In the genomic region with DNA sequence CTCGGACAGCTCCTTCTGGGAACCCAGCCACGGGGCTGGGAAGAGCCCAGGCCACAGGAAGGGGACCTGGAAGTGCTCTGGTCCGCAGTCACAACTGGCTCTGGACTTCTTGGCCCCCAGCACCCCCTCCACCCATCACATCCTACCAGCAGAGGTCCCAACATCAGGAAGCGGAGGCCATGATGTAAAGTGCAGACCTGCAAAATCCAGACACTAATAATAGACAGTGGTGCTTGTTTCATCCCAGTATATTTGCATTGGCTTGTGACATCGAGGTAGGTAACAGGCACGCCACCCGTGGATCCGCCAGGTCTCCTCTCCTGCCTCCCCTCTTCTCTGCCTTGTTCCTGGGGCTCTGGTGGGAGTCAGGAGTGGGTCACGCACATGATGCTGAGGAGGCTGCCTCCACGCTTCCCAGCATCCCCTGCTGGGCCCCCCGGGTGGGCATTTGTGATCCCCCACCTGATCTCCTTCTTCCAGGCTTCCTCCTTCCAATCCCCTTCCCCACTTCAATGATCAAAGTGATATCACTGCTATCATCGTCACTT, we compare ENCODE assay signal across 28 cellular contexts.
"Had no signal": no experiment of that assay in that cellular context is flagged by ENCODE, and none has a peak within 500 bp of the region (broad histone marks: within the 10 kb centered on the region; RNA-seq: fewer than 3 reads in every experiment).

No MANE protein-coding gene starts in this region.

- H2AFZ ChIP-seq: neural progenitor cell had no signal

- ATAC-seq: heart right ventricle; left cardiac atrium; left ventricle myocardium superior; lower lobe of right lung; psoas muscle; right cardiac atrium; stimulated activated naive B cell treated with anti-CD40 and anti-IgM and Interleukin-4, amounts not matched to agents 10 μg/mL and 1 μg/mL and 100 μg/mL, for 72 hours; stimulated activated naive CD8-positive, alpha-beta T cell treated with anti-CD3 and anti-CD28 coated beads, Interleukin-15, amount 100 ng/mL, for 72 hours had no signal

- FAIRE-seq: endometrium, islet of Langerhans had no signal

- H3K4me3 ChIP-seq: colonic mucosa, esophagus squamous epithelium, heart right ventricle, lower lobe of right lung, neural progenitor cell, ovary, psoas muscle, skin epidermis, suprapubic skin, transverse colon, vagina had no signal

- H3K9me3 Mint-ChIP-seq: nephron; neural progenitor cell; stimulated activated naive B cell treated with anti-CD40 and anti-IgM and Interleukin-4, amounts not matched to agents 10 μg/mL and 1 μg/mL and 100 μg/mL, for 72 hours; stimulated activated naive CD8-positive, alpha-beta T cell treated with anti-CD3 and anti-CD28 coated beads, Interleukin-15, amount 100 ng/mL, for 72 hours had no signal

- H3K27me3 ChIP-seq: colonic mucosa, ovary, transverse colon, vagina had no signal

- DNase-seq: colonic mucosa; dermis blood vessel endothelial cell; effector memory CD4-positive, alpha-beta T cell; erythroblast; esophagus squamous epithelium; foreskin melanocyte; glutamatergic neuron; heart right ventricle; hippocampal formation; left cardiac atrium; left ventricle myocardium superior; lower lobe of right lung; ovary; posterior cingulate gyrus; psoas muscle; right cardiac atrium; stimulated activated CD4-positive, alpha-beta T cell treated with anti-CD3 and anti-CD28 coated beads, Interleukin-15, amount 100 ng/mL, for 24 hours; stimulated activated CD4-positive, alpha-beta T cell treated with anti-CD3 and anti-CD28 coated beads, Interleukin-2, amount 100 ng/mL, for 48 hours; stimulated activated naive B cell treated with anti-CD40 and anti-IgM and Interleukin-4, amounts not matched to agents 10 μg/mL and 1 μg/mL and 100 μg/mL, for 72 hours; stimulated activated naive CD8-positive, alpha-beta T cell treated with anti-CD3 and anti-CD28 coated beads, Interleukin-15, amount 100 ng/mL, for 72 hours; transverse colon had no signal

- H3K4me1 ChIP-seq: colonic mucosa, heart right ventricle, psoas muscle had no signal

- H3K9me3 ChIP-seq: colonic mucosa, esophagus squamous epithelium, heart right ventricle, lower lobe of right lung, ovary, psoas muscle, suprapubic skin, transverse colon, vagina had no signal

- H3K27ac ChIP-seq: colonic mucosa, esophagus squamous epithelium, heart right ventricle, lower lobe of right lung, neural progenitor cell, ovary, psoas muscle, skin epidermis, suprapubic skin, transverse colon, vagina had no signal

- H3K4me3 Mint-ChIP-seq: nephron; neural progenitor cell; stimulated activated naive B cell treated with anti-CD40 and anti-IgM and Interleukin-4, amounts not matched to agents 10 μg/mL and 1 μg/mL and 100 μg/mL, for 72 hours; stimulated activated naive CD8-positive, alpha-beta T cell treated with anti-CD3 and anti-CD28 coated beads, Interleukin-15, amount 100 ng/mL, for 72 hours had no signal

- H3K27ac Mint-ChIP-seq: nephron; neural progenitor cell; stimulated activated naive B cell treated with anti-CD40 and anti-IgM and Interleukin-4, amounts not matched to agents 10 μg/mL and 1 μg/mL and 100 μg/mL, for 72 hours; stimulated activated naive CD8-positive, alpha-beta T cell treated with anti-CD3 and anti-CD28 coated beads, Interleukin-15, amount 100 ng/mL, for 72 hours had no signal

- H3K4me1 Mint-ChIP-seq: stimulated activated naive CD8-positive, alpha-beta T cell treated with anti-CD3 and anti-CD28 coated beads, Interleukin-15, amount 100 ng/mL, for 72 hours had no signal

- H3K36me3 Mint-ChIP-seq: neural progenitor cell; stimulated activated naive B cell treated with anti-CD40 and anti-IgM and Interleukin-4, amounts not matched to agents 10 μg/mL and 1 μg/mL and 100 μg/mL, for 72 hours had no signal

- H3K9ac ChIP-seq: neural progenitor cell had no signal

- H3K36me3 ChIP-seq: colonic mucosa, esophagus squamous epithelium, heart right ventricle, lower lobe of right lung, neural progenitor cell, ovary, suprapubic skin, transverse colon, vagina had no signal

- H3K4me2 ChIP-seq: neural progenitor cell had no signal
